ENCODE assay signal across 25 cellular contexts in genomic region chr1:227654431-227654830, GRCh38.
A peak's percentile ranks its signal among the peaks of the same experiment; 100 is the strongest.
DNase-seq lines count a peak whose midpoint lies in the region; ATAC-seq and TF ChIP-seq lines count a peak whose summit lies in the region.
"Had no signal": no experiment of that assay in that cellular context is flagged by ENCODE, and none has a peak within 500 bp of the region (broad histone marks: within the 10 kb centered on the region; RNA-seq: fewer than 3 reads in every experiment).

No MANE protein-coding gene starts in this region.

- H3K4me3 Mint-ChIP-seq in Caco-2 (ENCODE audit: unreplicated experiment) (no peak overlapping the region), progenitor cell of endocrine pancreas (ENCODE audit: low read depth) (no peak overlapping the region)
- H3K4me3 Mint-ChIP-seq: activated CD4-positive, alpha-beta T cell treated with anti-CD3 and anti-CD28 coated beads, Interleukin-2, amount 10 ng/mL, durations not matched to agents 7 days and 5 days; activated T-cell treated with anti-CD3 and anti-CD28 coated beads, Interleukin-2, amount 50 U/mL, for 4 hours; GM23338; immature natural killer cell; natural killer cell; stimulated activated naive CD8-positive, alpha-beta T cell treated with anti-CD3 and anti-CD28 coated beads, Interleukin-15, amount 100 ng/mL, for 72 hours had no signal

- no peaks in the 10 kb centered on the region for H3K4me1 Mint-ChIP-seq in Caco-2 (ENCODE audit: low read depth, unreplicated experiment)
- H3K4me1 Mint-ChIP-seq in progenitor cell of endocrine pancreas (ENCODE audit: low read depth): no peaks in the 10 kb centered on the region
- H3K4me1 Mint-ChIP-seq: activated CD4-positive, alpha-beta T cell treated with anti-CD3 and anti-CD28 coated beads, Interleukin-2, amount 10 ng/mL, durations not matched to agents 7 days and 5 days; GM23338; IgD-negative memory B cell; immature natural killer cell; natural killer cell; stimulated activated naive CD8-positive, alpha-beta T cell treated with anti-CD3 and anti-CD28 coated beads, Interleukin-15, amount 100 ng/mL, for 72 hours had no signal

- POLR2A ChIA-PET in Caco-2 (lab: Charles Lee) (no interaction called here), OCI-LY7 (lab: Charles Lee) (no interaction called here)

- H3K27ac Mint-ChIP-seq in Caco-2 (ENCODE audit: unreplicated experiment) (no peak overlapping the region), progenitor cell of endocrine pancreas (peak overlapping the region; percentile 88)
- H3K27ac Mint-ChIP-seq: activated CD4-positive, alpha-beta T cell treated with anti-CD3 and anti-CD28 coated beads, Interleukin-2, amount 10 ng/mL, durations not matched to agents 7 days and 5 days; GM23338; immature natural killer cell; natural killer cell; stimulated activated naive CD8-positive, alpha-beta T cell treated with anti-CD3 and anti-CD28 coated beads, Interleukin-15, amount 100 ng/mL, for 72 hours had no signal

- ATAC-seq in left lung: no peak
- no peak for ATAC-seq in GM19463 (IDR thresholded peaks at IDR 0.05; ENCODE audit: unreplicated experiment)
- ATAC-seq: activated T-cell treated with anti-CD3 and anti-CD28 coated beads, Interleukin-2, amount 50 U/mL, for 4 hours; gastrocnemius medialis; GM23338; natural killer cell; Panc1; stimulated activated naive CD8-positive, alpha-beta T cell treated with anti-CD3 and anti-CD28 coated beads, Interleukin-15, amount 100 ng/mL, for 72 hours had no signal

- no peaks in the 10 kb centered on the region for H4K20me1 ChIP-seq in OCI-LY7 (ENCODE audit: insufficient read depth, low read length)

- H3K4me1 ChIP-seq in Caco-2 (no peaks in the 10 kb centered on the region), OCI-LY7 (ENCODE audit: insufficient read depth, low read length, poor library complexity, severe bottlenecking) (no peaks in the 10 kb centered on the region), left lung (no peaks in the 10 kb centered on the region)
- H3K4me1 ChIP-seq: adrenal gland, gastrocnemius medialis, left ventricle myocardium inferior, tibial nerve had no signal

- no peak overlapping the region for H2AFZ ChIP-seq in OCI-LY7 (ENCODE audit: low read length)
- H2AFZ ChIP-seq: GM23338 had no signal

- no peak for DNase-seq in Caco-2
- DNase-seq in OCI-LY7 (ENCODE audit: low spot score): no peak
- DNase-seq in fibroblast of mammary gland (ENCODE audit: low read depth): peak; percentile 6
- no peak for DNase-seq in progenitor cell of endocrine pancreas (ENCODE audit: low spot score, unreplicated experiment)
- DNase-seq in left lung: no peak
- no peak for DNase-seq in activated CD4-positive, alpha-beta T cell treated with anti-CD3 and anti-CD28 coated beads for 1 hour
- DNase-seq: activated CD4-positive, alpha-beta T cell treated with anti-CD3 and anti-CD28 coated beads, Interleukin-2, amount 10 ng/mL, durations not matched to agents 7 days and 5 days; activated T-cell treated with anti-CD3 and anti-CD28 coated beads, Interleukin-2, amount 50 U/mL, for 4 hours; adrenal gland; effector CD4-positive, alpha-beta T cell; gastrocnemius medialis; hippocampal formation; immature natural killer cell; left ventricle myocardium inferior; midbrain; natural killer cell; NCI-H2029; NCI-H524 treated with DMSO at 0.1 percent for 48 hours; SHP77; stimulated activated naive CD8-positive, alpha-beta T cell treated with anti-CD3 and anti-CD28 coated beads, Interleukin-15, amount 100 ng/mL, for 72 hours had no signal

- H3K9me3 ChIP-seq in Caco-2 (peaks cover 88% of the 10 kb centered on the region), OCI-LY7 (ENCODE audit: low read length) (peaks cover 93% of the 10 kb centered on the region), left lung (peaks cover 36 to 100% of the 10 kb centered on the region in 2 donors)

- H3K27me3 Mint-ChIP-seq in Caco-2 (ENCODE audit: insufficient read depth, unreplicated experiment) (no peaks in the 10 kb centered on the region), progenitor cell of endocrine pancreas (no peaks in the 10 kb centered on the region)
- H3K27me3 Mint-ChIP-seq: activated CD4-positive, alpha-beta T cell treated with anti-CD3 and anti-CD28 coated beads, Interleukin-2, amount 10 ng/mL, durations not matched to agents 7 days and 5 days; IgD-negative memory B cell; stimulated activated naive CD8-positive, alpha-beta T cell treated with anti-CD3 and anti-CD28 coated beads, Interleukin-15, amount 100 ng/mL, for 72 hours had no signal

- no peaks in the 10 kb centered on the region for H3K27me3 ChIP-seq in Caco-2 (replicated peaks; ENCODE audit: control insufficient read depth, insufficient read depth, low read length)
- no peaks in the 10 kb centered on the region for H3K27me3 ChIP-seq in left lung
- H3K27me3 ChIP-seq: adrenal gland, gastrocnemius medialis, tibial nerve had no signal

- intact Hi-C loops in Caco-2 (cut with micrococcal nuclease; ENCODE audit: unreplicated experiment) (no loop called here), OCI-LY7 (cut with micrococcal nuclease; ENCODE audit: unreplicated experiment) (no loop called here), left lung (cut with DNase I) (no loop called here)

- H3K36me3 ChIP-seq in Caco-2 (ENCODE audit: control insufficient read depth, insufficient read depth, low read length) (0 out of 2 replicates have a peak, but pooled peaks cover 2% of the 10 kb centered on the region), OCI-LY7 (ENCODE audit: insufficient read depth, low read length) (peaks cover 68% of the 10 kb centered on the region), left lung (peaks cover 0 to 84% of the 10 kb centered on the region in 2 donors)

- CTCF ChIA-PET in Caco-2 (lab: Charles Lee): no interaction called here
- CTCF ChIA-PET in OCI-LY7 (lab: Charles Lee; ENCODE audit: unreplicated experiment): no interaction called here

- H3K4me3 ChIP-seq in Caco-2 (ENCODE audit: low read depth, low read length) (no peak overlapping the region), OCI-LY7 (ENCODE audit: low read depth, low read length, poor library complexity, severe bottlenecking) (no peak overlapping the region), fibroblast of mammary gland (ENCODE audit: control insufficient read depth, low read depth, low read length) (no peak overlapping the region), left lung (no peak overlapping the region)
- H3K4me3 ChIP-seq: adrenal gland, GM23338, left ventricle myocardium inferior, tibial nerve had no signal

- no peaks in the 10 kb centered on the region for H3K79me2 ChIP-seq in OCI-LY7 (ENCODE audit: insufficient read depth, low read depth, low read length)

- BruUV-seq in Caco-2 (replicated peaks; lab: Mats Ljungman, UMichigan) (TSS peak; percentile 13), OCI-LY7 (replicated peaks; lab: Mats Ljungman, UMichigan) (TSS peak; percentile 16)

- H3K36me3 Mint-ChIP-seq in Caco-2 (ENCODE audit: insufficient read depth, unreplicated experiment) (peaks cover 25% of the 10 kb centered on the region), progenitor cell of endocrine pancreas (ENCODE audit: insufficient read depth) (peaks cover 78% of the 10 kb centered on the region)

- H3K27ac ChIP-seq in OCI-LY7 (ENCODE audit: low read depth, low read length, poor library complexity, severe bottlenecking) (no peak overlapping the region), left lung (no peak overlapping the region)
- H3K27ac ChIP-seq: adrenal gland, gastrocnemius medialis, left ventricle myocardium inferior, tibial nerve had no signal

- H3K9me2 ChIP-seq in OCI-LY7 (ENCODE audit: insufficient read depth, low read length): no peaks in the 10 kb centered on the region

- H3K4me2 ChIP-seq in OCI-LY7 (ENCODE audit: low read length): no peak overlapping the region
- H3K4me2 ChIP-seq: GM23338 had no signal

- H3K9me3 Mint-ChIP-seq in Caco-2 (ENCODE audit: unreplicated experiment): peaks cover 50% of the 10 kb centered on the region
- peaks cover 63% of the 10 kb centered on the region for H3K9me3 Mint-ChIP-seq in progenitor cell of endocrine pancreas (ENCODE audit: low read depth)

- TF ChIP-seq CTCF in Caco-2 (IDR thresholded peaks at IDR 0.05; ENCODE audit: insufficient read depth in 1 of 2, low read depth in 1 of 2, low read length in 1 of 2, severe bottlenecking in 1 of 2, unreplicated experiment in 1 of 2) (no peak), OCI-LY7 (conservative IDR thresholded peaks at IDR 0.05; ENCODE audit: low read length) (no peak), fibroblast of mammary gland (conservative IDR thresholded peaks at IDR 0.05; ENCODE audit: control insufficient read depth, insufficient read depth, low read depth, low read length) (no peak), progenitor cell of endocrine pancreas (IDR thresholded peaks at IDR 0.05; ENCODE audit: unreplicated experiment) (no peak), left lung (IDR thresholded peaks at IDR 0.05) (no peak)
